7 cellular contexts compared by ENCODE assay signal in genomic region chr3:194255252-194256039, GRCh38.
DNase-seq lines count a peak whose midpoint lies in the region; ATAC-seq lines count a peak whose summit lies in the region.

No MANE protein-coding gene starts in this region.

- peak overlapping the region; percentile 1 for H3K4ac ChIP-seq in mesendoderm (ENCODE audit: low read depth, low read length)

- H4K8ac ChIP-seq in mesendoderm (ENCODE audit: low read depth, low read length) = no peak overlapping the region

- DNase-seq in SK-MEL-5 (ENCODE audit: low read depth, low spot score) = peak; percentile 95
- peak; percentile 60 for DNase-seq in mesendoderm
- DNase-seq in cerebellar cortex (ENCODE audit: low spot score) = no peak
- no peak for DNase-seq in EL

- H3K4me1 ChIP-seq in mesendoderm (ENCODE audit: control insufficient read depth, low read depth, low read length) = no peaks in the 10 kb centered on the region

- peaks cover 28% of the 10 kb centered on the region for H3K4me1 Mint-ChIP-seq in activated naive CD4-positive, alpha-beta T cell treated with anti-CD3 and anti-CD28 coated beads, Interleukin-2, amount 50 U/mL, for 24 hours
- peaks cover 10% of the 10 kb centered on the region for H3K4me1 Mint-ChIP-seq in stimulated activated memory B cell treated with anti-CD40 and anti-IgM and Interleukin-4, amounts not matched to agents 10 μg/mL and 1 μg/mL and 100 μg/mL, for 72 hours

- H3K9ac ChIP-seq in mesendoderm (ENCODE audit: low read length) = no peak overlapping the region

- H3K56ac ChIP-seq in mesendoderm (ENCODE audit: low read length) = peak overlapping the region; percentile 39

- WGBS in mesendoderm (ENCODE audit: extremely low coverage, insufficient coverage, low lambda C conversion rate) = no CpG with 5 or more reads among the region's 19 CpGs

- H4K5ac ChIP-seq in mesendoderm (ENCODE audit: low read length) = no peak overlapping the region

- H3K27me3 ChIP-seq in mesendoderm (ENCODE audit: insufficient read depth, low read length, poor library complexity) = no peaks in the 10 kb centered on the region

- H3K79me1 ChIP-seq in mesendoderm (ENCODE audit: low read length) = no peaks in the 10 kb centered on the region

- ATAC-seq in GM21825 (IDR thresholded peaks at IDR 0.05; ENCODE audit: unreplicated experiment) = peak; percentile 60
- ATAC-seq in stimulated activated memory B cell treated with anti-CD40 and anti-IgM and Interleukin-4, amounts not matched to agents 10 μg/mL and 1 μg/mL and 100 μg/mL, for 72 hours = peak; percentile 67

- H3K27ac Mint-ChIP-seq in activated naive CD4-positive, alpha-beta T cell treated with anti-CD3 and anti-CD28 coated beads, Interleukin-2, amount 50 U/mL, for 24 hours = peak overlapping the region; percentile 95
- H3K27ac Mint-ChIP-seq in stimulated activated memory B cell treated with anti-CD40 and anti-IgM and Interleukin-4, amounts not matched to agents 10 μg/mL and 1 μg/mL and 100 μg/mL, for 72 hours = peak overlapping the region; percentile 55

- H3K27me3 Mint-ChIP-seq in activated naive CD4-positive, alpha-beta T cell treated with anti-CD3 and anti-CD28 coated beads, Interleukin-2, amount 50 U/mL, for 24 hours = no peaks in the 10 kb centered on the region
- H3K27me3 Mint-ChIP-seq in stimulated activated memory B cell treated with anti-CD40 and anti-IgM and Interleukin-4, amounts not matched to agents 10 μg/mL and 1 μg/mL and 100 μg/mL, for 72 hours = peaks cover 15% of the 10 kb centered on the region

- H3K4me3 Mint-ChIP-seq in activated naive CD4-positive, alpha-beta T cell treated with anti-CD3 and anti-CD28 coated beads, Interleukin-2, amount 50 U/mL, for 24 hours = peak overlapping the region; percentile 67
- H3K4me3 Mint-ChIP-seq in stimulated activated memory B cell treated with anti-CD40 and anti-IgM and Interleukin-4, amounts not matched to agents 10 μg/mL and 1 μg/mL and 100 μg/mL, for 72 hours = peak overlapping the region; percentile 67

- in situ Hi-C loops in SK-MEL-5 (cut with HindIII; ENCODE audit: low pct_unique_long_range_greater_than_20kb, low sequenced_read_pairs) = no loop called here

- no peak overlapping the region for H2BK120ac ChIP-seq in mesendoderm (ENCODE audit: low read depth, low read length)

- H3K27ac ChIP-seq in mesendoderm (ENCODE audit: low read depth, low read length) = no peak overlapping the region

- no peak overlapping the region for H2AK5ac ChIP-seq in mesendoderm (ENCODE audit: low read length)

- H2BK5ac ChIP-seq in mesendoderm (ENCODE audit: low read length) = no peak overlapping the region

- H2BK15ac ChIP-seq in mesendoderm (replicated peaks; ENCODE audit: low read depth) = no peak overlapping the region

- H3K18ac ChIP-seq in mesendoderm (ENCODE audit: low read length) = no peak overlapping the region

- peaks cover 2% of the 10 kb centered on the region for H3K36me3 Mint-ChIP-seq in activated naive CD4-positive, alpha-beta T cell treated with anti-CD3 and anti-CD28 coated beads, Interleukin-2, amount 50 U/mL, for 24 hours
- no peaks in the 10 kb centered on the region for H3K36me3 Mint-ChIP-seq in stimulated activated memory B cell treated with anti-CD40 and anti-IgM and Interleukin-4, amounts not matched to agents 10 μg/mL and 1 μg/mL and 100 μg/mL, for 72 hours

- no peak overlapping the region for H3K4me3 ChIP-seq in mesendoderm (ENCODE audit: low read length)

- H3K4me2 ChIP-seq in mesendoderm (ENCODE audit: low read length) = no peak overlapping the region

- H3K9me3 Mint-ChIP-seq in activated naive CD4-positive, alpha-beta T cell treated with anti-CD3 and anti-CD28 coated beads, Interleukin-2, amount 50 U/mL, for 24 hours = no peaks in the 10 kb centered on the region
- peaks cover 6% of the 10 kb centered on the region for H3K9me3 Mint-ChIP-seq in stimulated activated memory B cell treated with anti-CD40 and anti-IgM and Interleukin-4, amounts not matched to agents 10 μg/mL and 1 μg/mL and 100 μg/mL, for 72 hours

- no peak overlapping the region for H3K23ac ChIP-seq in mesendoderm (ENCODE audit: low read length)

- no peaks in the 10 kb centered on the region for H3K36me3 ChIP-seq in mesendoderm (ENCODE audit: control insufficient read depth, insufficient read depth, low read length)

- no peaks in the 10 kb centered on the region for H3K79me2 ChIP-seq in mesendoderm (ENCODE audit: control insufficient read depth, insufficient read depth, low read length)

Comparison
In these comparisons a context has a peak if more than half of its experiments do, and no peak if none do; other contexts are left out.
1. DNase-seq: peak in SK-MEL-5 (single experiment) and mesendoderm (single experiment); none in cerebellar cortex (single experiment) and EL (single experiment).